ENCODE assay signal across 32 cellular contexts in the genomic region with DNA sequence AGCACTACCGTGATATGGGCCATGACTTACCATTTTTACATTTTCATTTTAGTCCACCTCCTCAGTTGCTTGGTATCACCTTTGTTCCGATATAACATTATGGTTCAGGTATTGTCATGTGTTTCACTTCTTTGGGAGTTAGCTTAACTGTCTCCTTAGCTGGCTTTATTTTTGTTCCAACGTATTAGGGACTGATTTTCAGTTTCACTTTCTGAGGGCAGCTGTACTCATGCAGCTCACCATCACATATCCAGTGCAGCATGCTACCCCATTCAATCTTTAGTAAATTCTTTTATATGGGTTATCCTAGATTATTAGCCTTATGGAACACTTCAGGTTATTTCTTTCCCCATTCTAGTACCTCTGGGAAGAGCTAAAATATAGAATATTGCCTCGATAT.
DNase-seq lines count a peak whose midpoint lies in the region; ATAC-seq, FAIRE-seq and TF ChIP-seq lines count a peak whose summit lies in the region.
"Had no signal": no experiment of that assay in that cellular context is flagged by ENCODE, and none has a peak within 500 bp of the region (broad histone marks: within the 10 kb centered on the region; RNA-seq: fewer than 3 reads in every experiment).

No MANE protein-coding gene starts in this region.

- H3K4me3 ChIP-seq in right lobe of liver = no peak overlapping the region
- H3K4me3 ChIP-seq in HepG2 (replicated peaks in 1 of 3; ENCODE audit: insufficient read depth in 1 of 3, low read depth in 2 of 3, low read length in 3 of 3) = no peak overlapping the region
- peak overlapping the region; percentile 38 for H3K4me3 ChIP-seq in MG63
- H3K4me3 ChIP-seq in choroid plexus epithelial cell (ENCODE audit: low read depth, low read length) = no peak overlapping the region
- H3K4me3 ChIP-seq: BLaER1 treated with 17β-estradiol and CSF1 and Interleukin-3, amounts not matched to agents 10 nM and 100 nM; cardiac muscle cell; esophagus squamous epithelium; left lung; ovary; spleen had no signal

- H4K20me1 ChIP-seq in HepG2 (ENCODE audit: insufficient read depth, low read length) = no peaks in the 10 kb centered on the region
- H4K20me1 ChIP-seq: BLaER1 treated with 17β-estradiol and CSF1 and Interleukin-3, amounts not matched to agents 10 nM and 100 nM had no signal

- POLR2A ChIA-PET in HepG2 (lab: Yijun Ruan, JAX) = no interaction called here

- H3K4me2 ChIP-seq in HepG2 (ENCODE audit: low read depth, low read length) = no peak overlapping the region
- H3K4me2 ChIP-seq: BLaER1 treated with 17β-estradiol and CSF1 and Interleukin-3, amounts not matched to agents 10 nM and 100 nM had no signal

- ATAC-seq in right lobe of liver (peak; percentile 28 to 58 (median 45)), HepG2 (no peak), HG02623 (IDR thresholded peaks at IDR 0.05; ENCODE audit: unreplicated experiment) (no peak), GM21528 (IDR thresholded peaks at IDR 0.05; ENCODE audit: low FRiP score, unreplicated experiment) (no peak)
- ATAC-seq: activated naive CD4-positive, alpha-beta T cell treated with anti-CD3 and anti-CD28 coated beads, Interleukin-2, amount 50 U/mL, for 72 hours; left lung; natural killer cell treated with Interleukin-12 subunit alpha and Interleukin-12 subunit beta and Interleukin-15 and Interleukin-18, amount 100 ng/mL, for 72 hours; stimulated activated naive B cell treated with anti-CD40 and anti-IgM and Interleukin-4, amounts not matched to agents 10 μg/mL and 1 μg/mL and 100 μg/mL, for 72 hours had no signal

- TF ChIP-seq RAD21 in HepG2 (CRISPR knock-in tag; IDR thresholded peaks at IDR 0.05) = no peak

- no TSS peak for BruUV-seq in HepG2 (replicated peaks; lab: Mats Ljungman, UMichigan)

- no peak overlapping the region for H2AFZ ChIP-seq in HepG2 (ENCODE audit: low read length)

- H3K27ac ChIP-seq in right lobe of liver (no peak overlapping the region), HepG2 (ENCODE audit: extremely low read length, insufficient read depth, low read length) (no peak overlapping the region)
- H3K27ac ChIP-seq: BLaER1 treated with 17β-estradiol and CSF1 and Interleukin-3, amounts not matched to agents 10 nM and 100 nM; cardiac muscle cell; esophagus squamous epithelium; left lung; ovary; spleen had no signal

- TF ChIP-seq POLR2A in right lobe of liver (IDR thresholded peaks at IDR 0.05) (no peak), HepG2 (IDR thresholded peaks at IDR 0.05; ENCODE audit: insufficient read depth in 1 of 2, low read depth in 2 of 2, low read length in 2 of 2) (no peak)

- FAIRE-seq in HepG2 (lab: Jason Lieb, UNC) = no peak
- FAIRE-seq: GM12892, urothelium cell line had no signal

- H3K36me3 ChIP-seq in right lobe of liver (no peaks in the 10 kb centered on the region), HepG2 (replicated peaks in 1 of 2; ENCODE audit: control insufficient read depth in 1 of 2, insufficient read depth in 2 of 2, low read length in 2 of 2) (no peaks in the 10 kb centered on the region), MG63 (no peaks in the 10 kb centered on the region)
- H3K36me3 ChIP-seq: BLaER1 treated with 17β-estradiol and CSF1 and Interleukin-3, amounts not matched to agents 10 nM and 100 nM; cardiac muscle cell; esophagus squamous epithelium; left lung; ovary; spleen had no signal

- DNase-seq in right lobe of liver (no peak), HepG2 (ENCODE audit: low spot score) (no peak), MG63 (no peak), choroid plexus epithelial cell (ENCODE audit: low read depth) (peak; percentile 15), NCI-H2196 (lab: John Stamatoyannopoulos, UW; ENCODE audit: unreplicated experiment) (no peak), NCI-H524 (lab: John Stamatoyannopoulos, UW) (no peak)
- DNase-seq: activated B cell treated with CpG ODN at 0.5 μM for 24 hours; activated CD4-positive, alpha-beta T cell treated with anti-CD3 and anti-CD28 coated beads, Interleukin-2, amount 50 U/mL, for 48 hours; activated CD8-positive, alpha-beta memory T cell treated with anti-CD3 and anti-CD28 coated beads, Interleukin-2, amount 50 U/mL, for 48 hours; anterior cingulate cortex; Caco-2; cortex of kidney; endodermal cell; esophagus squamous epithelium; hypothalamus; left lung; NCI-H1436; NCI-H446 treated with DMSO at 0.1 percent for 48 hours; ovary; retina; spleen; stimulated activated CD4-positive, alpha-beta T cell treated with anti-CD3 and anti-CD28 coated beads, Interleukin-4, amount 100 ng/mL, for 1 hour; stimulated activated naive B cell treated with anti-CD40 and anti-IgM and Interleukin-4, amounts not matched to agents 10 μg/mL and 1 μg/mL and 100 μg/mL, for 72 hours; T1000 had no signal

- CTCF ChIA-PET in HepG2 (lab: Yijun Ruan, JAX; ENCODE audit: low intra/inter-chr PET ratio, low total read pairs) = no interaction called here

- TF ChIP-seq CTCF in right lobe of liver (IDR thresholded peaks at IDR 0.05) (no peak), HepG2 (CRISPR knock-in tag; IDR thresholded peaks at IDR 0.05) (no peak), choroid plexus epithelial cell (conservative IDR thresholded peaks at IDR 0.05; ENCODE audit: low read depth, low read length) (no peak)

- H3K4me1 ChIP-seq in right lobe of liver (no peaks in the 10 kb centered on the region), HepG2 (ENCODE audit: insufficient read depth, low read length) (no peaks in the 10 kb centered on the region)
- H3K4me1 ChIP-seq: BLaER1 treated with 17β-estradiol and CSF1 and Interleukin-3, amounts not matched to agents 10 nM and 100 nM; Caco-2; esophagus squamous epithelium; left lung; spleen had no signal

- H3K9me3 ChIP-seq in right lobe of liver (no peaks in the 10 kb centered on the region), HepG2 (ENCODE audit: low read length) (peaks cover 20% of the 10 kb centered on the region), MG63 (peaks cover 7% of the 10 kb centered on the region; the same call in 1 of the 2 replicates)
- H3K9me3 ChIP-seq: Caco-2, esophagus squamous epithelium, ovary had no signal

- no peaks in the 10 kb centered on the region for H3K27me3 ChIP-seq in right lobe of liver
- H3K27me3 ChIP-seq in HepG2 (ENCODE audit: control insufficient read depth in 1 of 2, insufficient read depth in 2 of 2, low read length in 2 of 2) = no peaks in the 10 kb centered on the region
- no peaks in the 10 kb centered on the region for H3K27me3 ChIP-seq in MG63
- H3K27me3 ChIP-seq: BLaER1 treated with 17β-estradiol and CSF1 and Interleukin-3, amounts not matched to agents 10 nM and 100 nM; cardiac muscle cell; esophagus squamous epithelium; left lung; ovary; spleen had no signal

- no peak overlapping the region for H3K9ac ChIP-seq in HepG2 (ENCODE audit: insufficient read depth, low read depth, low read length)
- H3K9ac ChIP-seq: BLaER1 treated with 17β-estradiol and CSF1 and Interleukin-3, amounts not matched to agents 10 nM and 100 nM had no signal

- 42% methylated on average over 4 of the region's 4 CpGs for WGBS in right lobe of liver (ENCODE audit: insufficient coverage, low coverage, low lambda C conversion rate, missing lambda C conversion rate)
- 2% methylated on average over 4 of the region's 4 CpGs for WGBS in HepG2 (ENCODE audit: low lambda C conversion rate)

- H3K79me2 ChIP-seq in HepG2 (ENCODE audit: insufficient read depth, low read length) = no peaks in the 10 kb centered on the region

- intact Hi-C loops in right lobe of liver (cut with DNase I) = no loop called here
- intact Hi-C loops in HepG2 (cut with micrococcal nuclease; ENCODE audit: unreplicated experiment) = no loop called here

- TF ChIP-seq EP300 in HepG2 (IDR thresholded peaks at IDR 0.05; ENCODE audit: low read depth in 2 of 2, low read length in 2 of 2) = no peak
- TF ChIP-seq EP300 in HepG2 (CRISPR knock-in tag; IDR thresholded peaks at IDR 0.05; ENCODE audit: borderline replicate concordance) = no peak

- in situ Hi-C loops in HepG2 (cut with HindIII; ENCODE audit: extremely low pct_ligation_motif_present, low pct_unique_long_range_greater_than_20kb) = no loop called here

TF ChIP-seq in HepG2, 621 proteins besides CTCF, POLR2A, EP300 and RAD21:
- TF ChIP-seq ZMYM3 (CRISPR knock-in tag; IDR thresholded peaks at IDR 0.05) (no peak), SMAD3 (CRISPR knock-in tag; IDR thresholded peaks at IDR 0.05) (no peak), ELF3 (CRISPR knock-in tag; IDR thresholded peaks at IDR 0.05) (no peak), ATAD3A (CRISPR knock-in tag; IDR thresholded peaks at IDR 0.05) (no peak), ATM (IDR thresholded peaks at IDR 0.05; ENCODE audit: borderline replicate concordance) (no peak), PHF20 (CRISPR knock-in tag; IDR thresholded peaks at IDR 0.05) (no peak)
- TF ChIP-seq, protein P1, sequence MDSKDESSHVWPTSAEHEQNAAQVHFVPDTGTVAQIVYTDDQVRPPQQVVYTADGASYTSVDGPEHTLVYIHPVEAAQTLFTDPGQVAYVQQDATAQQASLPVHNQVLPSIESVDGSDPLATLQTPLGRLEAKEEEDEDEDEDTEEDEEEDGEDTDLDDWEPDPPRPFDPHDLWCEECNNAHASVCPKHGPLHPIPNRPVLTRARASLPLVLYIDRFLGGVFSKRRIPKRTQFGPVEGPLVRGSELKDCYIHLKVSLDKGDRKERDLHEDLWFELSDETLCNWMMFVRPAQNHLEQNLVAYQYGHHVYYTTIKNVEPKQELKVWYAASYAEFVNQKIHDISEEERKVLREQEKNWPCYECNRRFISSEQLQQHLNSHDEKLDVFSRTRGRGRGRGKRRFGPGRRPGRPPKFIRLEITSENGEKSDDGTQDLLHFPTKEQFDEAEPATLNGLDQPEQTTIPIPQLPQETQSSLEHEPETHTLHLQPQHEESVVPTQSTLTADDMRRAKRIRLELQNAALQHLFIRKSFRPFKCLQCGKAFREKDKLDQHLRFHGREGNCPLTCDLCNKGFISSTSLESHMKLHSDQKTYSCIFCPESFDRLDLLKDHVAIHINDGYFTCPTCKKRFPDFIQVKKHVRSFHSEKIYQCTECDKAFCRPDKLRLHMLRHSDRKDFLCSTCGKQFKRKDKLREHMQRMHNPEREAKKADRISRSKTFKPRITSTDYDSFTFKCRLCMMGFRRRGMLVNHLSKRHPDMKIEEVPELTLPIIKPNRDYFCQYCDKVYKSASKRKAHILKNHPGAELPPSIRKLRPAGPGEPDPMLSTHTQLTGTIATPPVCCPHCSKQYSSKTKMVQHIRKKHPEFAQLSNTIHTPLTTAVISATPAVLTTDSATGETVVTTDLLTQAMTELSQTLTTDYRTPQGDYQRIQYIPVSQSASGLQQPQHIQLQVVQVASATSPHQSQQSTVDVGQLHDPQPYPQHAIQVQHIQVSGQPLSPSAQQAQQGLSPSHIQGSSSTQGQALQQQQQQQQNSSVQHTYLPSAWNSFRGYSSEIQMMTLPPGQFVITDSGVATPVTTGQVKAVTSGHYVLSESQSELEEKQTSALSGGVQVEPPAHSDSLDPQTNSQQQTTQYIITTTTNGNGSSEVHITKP (CRISPR knock-in tag; IDR thresholded peaks at IDR 0.05; ENCODE audit: low read depth) = no peak
- TF ChIP-seq, protein P2, sequence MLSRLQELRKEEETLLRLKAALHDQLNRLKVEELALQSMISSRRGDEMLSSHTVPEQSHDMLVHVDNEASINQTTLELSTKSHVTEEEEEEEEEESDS (CRISPR knock-in tag; IDR thresholded peaks at IDR 0.05; ENCODE audit: borderline replicate concordance) = no peak

Comparison
In these comparisons a context has a peak if more than half of its experiments do, and no peak if none do; other contexts are left out.
1. ATAC-seq: peak in right lobe of liver (4 of 4); none in HepG2 (single experiment), HG02623 (single experiment) and GM21528 (single experiment).